In genomic region chr9:37371565-37372464, GRCh38 we compare ENCODE assay signal across 2 cellular contexts.
TF ChIP-seq lines count a peak whose summit lies in the region.

No MANE protein-coding gene starts in this region.

TF ChIP-seq in GM12878, 131 proteins besides CTCF, POLR2A, EP300 and RAD21 (continued from another document and continues in another):
- TF ChIP-seq RELB (IDR thresholded peaks at IDR 0.05; ENCODE audit: low read depth) (peak; percentile 70), POLR2AphosphoS5 (IDR thresholded peaks at IDR 0.05; ENCODE audit: low read length) (peak; percentile 77), ZZZ3 (IDR thresholded peaks at IDR 0.05; ENCODE audit: control insufficient read depth, insufficient read length, low read depth) (no peak), IRF5 (IDR thresholded peaks at IDR 0.05; ENCODE audit: borderline replicate concordance) (no peak), ZNF687 (IDR thresholded peaks at IDR 0.05) (peak; percentile 94), BACH1 (IDR thresholded peaks at IDR 0.05; ENCODE audit: borderline replicate concordance) (peak; percentile 78), SMAD5 (IDR thresholded peaks at IDR 0.05; ENCODE audit: low read depth) (0 out of 2 replicates have a peak, but pooled peaks have one; percentile 44), HDGF (IDR thresholded peaks at IDR 0.05) (peak; percentile 63; the same call in 1 of the 2 replicates), ZNF622 (IDR thresholded peaks at IDR 0.05) (no peak), RFX5 (IDR thresholded peaks at IDR 0.05; ENCODE audit: low read depth, low read length) (0 out of 2 replicates have a peak, but pooled peaks have one; percentile 39), ZNF207 (IDR thresholded peaks at IDR 0.05; ENCODE audit: borderline replicate concordance) (peak; percentile 32; the same call in 1 of the 2 replicates)
- TF ChIP-seq, protein P1, sequence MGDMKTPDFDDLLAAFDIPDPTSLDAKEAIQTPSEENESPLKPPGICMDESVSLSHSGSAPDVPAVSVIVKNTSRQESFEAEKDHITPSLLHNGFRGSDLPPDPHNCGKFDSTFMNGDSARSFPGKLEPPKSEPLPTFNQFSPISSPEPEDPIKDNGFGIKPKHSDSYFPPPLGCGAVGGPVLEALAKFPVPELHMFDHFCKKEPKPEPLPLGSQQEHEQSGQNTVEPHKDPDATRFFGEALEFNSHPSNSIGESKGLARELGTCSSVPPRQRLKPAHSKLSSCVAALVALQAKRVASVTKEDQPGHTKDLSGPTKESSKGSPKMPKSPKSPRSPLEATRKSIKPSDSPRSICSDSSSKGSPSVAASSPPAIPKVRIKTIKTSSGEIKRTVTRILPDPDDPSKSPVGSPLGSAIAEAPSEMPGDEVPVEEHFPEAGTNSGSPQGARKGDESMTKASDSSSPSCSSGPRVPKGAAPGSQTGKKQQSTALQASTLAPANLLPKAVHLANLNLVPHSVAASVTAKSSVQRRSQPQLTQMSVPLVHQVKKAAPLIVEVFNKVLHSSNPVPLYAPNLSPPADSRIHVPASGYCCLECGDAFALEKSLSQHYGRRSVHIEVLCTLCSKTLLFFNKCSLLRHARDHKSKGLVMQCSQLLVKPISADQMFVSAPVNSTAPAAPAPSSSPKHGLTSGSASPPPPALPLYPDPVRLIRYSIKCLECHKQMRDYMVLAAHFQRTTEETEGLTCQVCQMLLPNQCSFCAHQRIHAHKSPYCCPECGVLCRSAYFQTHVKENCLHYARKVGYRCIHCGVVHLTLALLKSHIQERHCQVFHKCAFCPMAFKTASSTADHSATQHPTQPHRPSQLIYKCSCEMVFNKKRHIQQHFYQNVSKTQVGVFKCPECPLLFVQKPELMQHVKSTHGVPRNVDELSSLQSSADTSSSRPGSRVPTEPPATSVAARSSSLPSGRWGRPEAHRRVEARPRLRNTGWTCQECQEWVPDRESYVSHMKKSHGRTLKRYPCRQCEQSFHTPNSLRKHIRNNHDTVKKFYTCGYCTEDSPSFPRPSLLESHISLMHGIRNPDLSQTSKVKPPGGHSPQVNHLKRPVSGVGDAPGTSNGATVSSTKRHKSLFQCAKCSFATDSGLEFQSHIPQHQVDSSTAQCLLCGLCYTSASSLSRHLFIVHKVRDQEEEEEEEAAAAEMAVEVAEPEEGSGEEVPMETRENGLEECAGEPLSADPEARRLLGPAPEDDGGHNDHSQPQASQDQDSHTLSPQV (IDR thresholded peaks at IDR 0.05), result peak; percentile 47; the same call in 1 of the 2 replicates

TF ChIP-seq in SK-N-SH, 30 proteins besides CTCF, POLR2A, EP300 and RAD21 (continued from another document):
- TF ChIP-seq FOSL2 (IDR thresholded peaks at IDR 0.05; ENCODE audit: borderline replicate concordance, low read depth), result no peak
- no peak for TF ChIP-seq PBX3 (IDR thresholded peaks at IDR 0.05)
- TF ChIP-seq, protein P2, sequence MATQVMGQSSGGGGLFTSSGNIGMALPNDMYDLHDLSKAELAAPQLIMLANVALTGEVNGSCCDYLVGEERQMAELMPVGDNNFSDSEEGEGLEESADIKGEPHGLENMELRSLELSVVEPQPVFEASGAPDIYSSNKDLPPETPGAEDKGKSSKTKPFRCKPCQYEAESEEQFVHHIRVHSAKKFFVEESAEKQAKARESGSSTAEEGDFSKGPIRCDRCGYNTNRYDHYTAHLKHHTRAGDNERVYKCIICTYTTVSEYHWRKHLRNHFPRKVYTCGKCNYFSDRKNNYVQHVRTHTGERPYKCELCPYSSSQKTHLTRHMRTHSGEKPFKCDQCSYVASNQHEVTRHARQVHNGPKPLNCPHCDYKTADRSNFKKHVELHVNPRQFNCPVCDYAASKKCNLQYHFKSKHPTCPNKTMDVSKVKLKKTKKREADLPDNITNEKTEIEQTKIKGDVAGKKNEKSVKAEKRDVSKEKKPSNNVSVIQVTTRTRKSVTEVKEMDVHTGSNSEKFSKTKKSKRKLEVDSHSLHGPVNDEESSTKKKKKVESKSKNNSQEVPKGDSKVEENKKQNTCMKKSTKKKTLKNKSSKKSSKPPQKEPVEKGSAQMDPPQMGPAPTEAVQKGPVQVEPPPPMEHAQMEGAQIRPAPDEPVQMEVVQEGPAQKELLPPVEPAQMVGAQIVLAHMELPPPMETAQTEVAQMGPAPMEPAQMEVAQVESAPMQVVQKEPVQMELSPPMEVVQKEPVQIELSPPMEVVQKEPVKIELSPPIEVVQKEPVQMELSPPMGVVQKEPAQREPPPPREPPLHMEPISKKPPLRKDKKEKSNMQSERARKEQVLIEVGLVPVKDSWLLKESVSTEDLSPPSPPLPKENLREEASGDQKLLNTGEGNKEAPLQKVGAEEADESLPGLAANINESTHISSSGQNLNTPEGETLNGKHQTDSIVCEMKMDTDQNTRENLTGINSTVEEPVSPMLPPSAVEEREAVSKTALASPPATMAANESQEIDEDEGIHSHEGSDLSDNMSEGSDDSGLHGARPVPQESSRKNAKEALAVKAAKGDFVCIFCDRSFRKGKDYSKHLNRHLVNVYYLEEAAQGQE (IDR thresholded peaks at IDR 0.05; ENCODE audit: low read depth, low read length), result no peak
- TF ChIP-seq IRF3 (IDR thresholded peaks at IDR 0.05; ENCODE audit: low read depth, low read length), result no peak
- TF ChIP-seq NFIC (IDR thresholded peaks at IDR 0.05; ENCODE audit: borderline replicate concordance), result no peak
- TF ChIP-seq MAX (IDR thresholded peaks at IDR 0.05; ENCODE audit: low read depth), result no peak
- TF ChIP-seq RCOR1 (IDR thresholded peaks at IDR 0.05; ENCODE audit: low read length), result no peak
TF ChIP-seq in SK-N-SH: peak in this region for 0.
